Comparison of ENCODE assay signal across 6 cellular contexts in genomic region chr19:32704006-32704405, GRCh38. TPM values are rescaled to one million over a fixed set of nuclear protein-coding genes. Genes with fewer than 3 reads are reported as not detected.
"Had no signal": no experiment of that assay in that cellular context is flagged by ENCODE, and none has a peak within 500 bp of the region (broad histone marks: within the 10 kb centered on the region; RNA-seq: fewer than 3 reads in every experiment).

No MANE protein-coding gene starts in this region.

RNA-seq across cellular contexts. Expression of gene TDRD12, which starts 15.6 kb away (rescaled TPM):
- total RNA-seq: epithelial cell of proximal tubule, left ventricle myocardium superior, lower lobe of right lung, mesenteric fat pad had no signal
- polyA plus RNA-seq: fibroblast of lung had no signal

RNA-seq across cellular contexts. Expression of gene RGS9BP, which starts 28.4 kb away (rescaled TPM):
- total RNA-seq: mesenteric fat pad had no signal
- polyA plus RNA-seq: endothelial cell of umbilical vein had no signal
